ENCODE assay signal across 9 cellular contexts in genomic region chr6:52360601-52361346, GRCh38. TPM values are rescaled to one million over a fixed set of nuclear protein-coding genes. Genes with fewer than 3 reads are reported as not detected.
DNase-seq lines count a peak whose midpoint lies in the region; ATAC-seq and TF ChIP-seq lines count a peak whose summit lies in the region.
"Had no signal": no experiment of that assay in that cellular context is flagged by ENCODE, and none has a peak within 500 bp of the region (broad histone marks: within the 10 kb centered on the region; RNA-seq: fewer than 3 reads in every experiment).

No MANE protein-coding gene starts in this region.

- peak overlapping the region; percentile 91 for H3K27ac Mint-ChIP-seq in T-helper 2 cell treated with Interferon-gamma antibody and Interleukin-4, amounts not matched to agents 5 μg/mL and 100 μg/mL, for 36 hours
- H3K27ac Mint-ChIP-seq in endodermal cell, result no peak overlapping the region

- peaks cover 33% of the 10 kb centered on the region for H3K4me1 Mint-ChIP-seq in T-helper 2 cell treated with Interferon-gamma antibody and Interleukin-4, amounts not matched to agents 5 μg/mL and 100 μg/mL, for 36 hours (ENCODE audit: low read depth)
- H3K4me1 Mint-ChIP-seq in endodermal cell, result peaks cover 7% of the 10 kb centered on the region

- 0 out of 2 replicates have a peak, but pooled peaks cover 17% of the 10 kb centered on the region for H3K79me2 ChIP-seq in OCI-LY1 (ENCODE audit: insufficient read depth, low read length)

- H4K20me1 ChIP-seq in OCI-LY1 (ENCODE audit: insufficient read depth, low read length), result no peaks in the 10 kb centered on the region

- H3K36me3 ChIP-seq in OCI-LY1 (ENCODE audit: insufficient read depth, low read length) (peaks cover 4% of the 10 kb centered on the region; the same call in 1 of the 2 replicates), endodermal cell (ENCODE audit: control insufficient read depth, insufficient read depth, low read length) (no peaks in the 10 kb centered on the region), rectal smooth muscle tissue (ENCODE audit: control insufficient read depth, insufficient read depth, low read length) (no peaks in the 10 kb centered on the region)

- H2AFZ ChIP-seq in OCI-LY1 (ENCODE audit: low read length), result 0 out of 2 replicates have a peak overlapping the region, but pooled peaks have one; percentile 68

- ATAC-seq in GM21723 (IDR thresholded peaks at IDR 0.05; ENCODE audit: unreplicated experiment), result no peak

- H3K27me3 Mint-ChIP-seq in T-helper 2 cell treated with Interferon-gamma antibody and Interleukin-4, amounts not matched to agents 5 μg/mL and 100 μg/mL, for 36 hours (ENCODE audit: low read depth), result no peaks in the 10 kb centered on the region
- peaks cover 33% of the 10 kb centered on the region for H3K27me3 Mint-ChIP-seq in endodermal cell (ENCODE audit: insufficient read depth)

- TF ChIP-seq CTCF in OCI-LY1 (IDR thresholded peaks at IDR 0.05; ENCODE audit: low read length) (no peak), endodermal cell (conservative IDR thresholded peaks at IDR 0.05) (no peak)

- H3K9me2 ChIP-seq in OCI-LY1 (ENCODE audit: low read depth, low read length), result no peaks in the 10 kb centered on the region

- H3K9me3 ChIP-seq in OCI-LY1 (ENCODE audit: low read length) (no peaks in the 10 kb centered on the region), endodermal cell (ENCODE audit: control insufficient read depth, low read length) (no peaks in the 10 kb centered on the region)

- 89% methylated on average over 8 to 11 of the region's 11 CpGs for WGBS in endodermal cell (ENCODE audit: insufficient coverage in 1 of 2, insufficient read length in 1 of 2), 2 experiments

- H3F3A ChIP-seq in OCI-LY1 (ENCODE audit: insufficient read depth, low read length), result no peaks in the 10 kb centered on the region

- no peak for DNase-seq in T-helper 2 cell treated with Interferon-gamma antibody and Interleukin-4, amounts not matched to agents 5 μg/mL and 100 μg/mL, for 36 hours (ENCODE audit: low spot score)
- DNase-seq in T-helper 2 cell (no peak), endodermal cell (no peak), D341Med (ENCODE audit: low spot score) (no peak)
- no peak for DNase-seq in central memory CD4-positive, alpha-beta T cell
- DNase-seq: NCI-H1694 treated with DMSO at 0.1 percent for 48 hours had no signal

- H3K9ac ChIP-seq in OCI-LY1 (ENCODE audit: low read length) (peak overlapping the region; percentile 99; the same call in 1 of the 2 replicates), endodermal cell (ENCODE audit: extremely low read depth, low read length, poor library complexity, severe bottlenecking) (no peak overlapping the region), rectal smooth muscle tissue (ENCODE audit: low read length) (no peak overlapping the region)

- H3K4me3 Mint-ChIP-seq in T-helper 2 cell treated with Interferon-gamma antibody and Interleukin-4, amounts not matched to agents 5 μg/mL and 100 μg/mL, for 36 hours, result peak overlapping the region; percentile 89
- peak overlapping the region; percentile 87 for H3K4me3 Mint-ChIP-seq in endodermal cell

- H3K4me3 ChIP-seq in OCI-LY1 (ENCODE audit: low read depth, low read length, poor library complexity, severe bottlenecking), result peak overlapping the region; percentile 100
- no peak overlapping the region for H3K4me3 ChIP-seq in endodermal cell (ENCODE audit: low read length)
- H3K4me3 ChIP-seq in rectal smooth muscle tissue (ENCODE audit: low read length), result no peak overlapping the region

- H3K9me3 Mint-ChIP-seq in T-helper 2 cell treated with Interferon-gamma antibody and Interleukin-4, amounts not matched to agents 5 μg/mL and 100 μg/mL, for 36 hours, result no peaks in the 10 kb centered on the region
- H3K9me3 Mint-ChIP-seq in endodermal cell, result no peaks in the 10 kb centered on the region

- H3K36me3 Mint-ChIP-seq in T-helper 2 cell treated with Interferon-gamma antibody and Interleukin-4, amounts not matched to agents 5 μg/mL and 100 μg/mL, for 36 hours (ENCODE audit: low read depth), result peaks cover 9% of the 10 kb centered on the region
- no peaks in the 10 kb centered on the region for H3K36me3 Mint-ChIP-seq in endodermal cell (ENCODE audit: low read depth)

- H3K4me1 ChIP-seq in OCI-LY1 (ENCODE audit: insufficient read depth, low read length, severe bottlenecking) (peaks cover 51% of the 10 kb centered on the region), endodermal cell (ENCODE audit: control insufficient read depth, insufficient read depth, low read length) (no peaks in the 10 kb centered on the region), rectal smooth muscle tissue (ENCODE audit: control insufficient read depth, insufficient read depth, low read length) (peaks cover 23% of the 10 kb centered on the region)

- no peaks in the 10 kb centered on the region for H3K27me3 ChIP-seq in OCI-LY1 (ENCODE audit: insufficient read depth, low read length)
- peaks cover 43% of the 10 kb centered on the region for H3K27me3 ChIP-seq in endodermal cell (ENCODE audit: control insufficient read depth, insufficient read depth, low read length, poor library complexity, severe bottlenecking)
- no peaks in the 10 kb centered on the region for H3K27me3 ChIP-seq in rectal smooth muscle tissue (ENCODE audit: control insufficient read depth, insufficient read depth, low read length)

- peak overlapping the region; percentile 84 for H3K4me2 ChIP-seq in OCI-LY1 (ENCODE audit: low read length)

- H3K27ac ChIP-seq in OCI-LY1 (ENCODE audit: low read depth, low read length, poor library complexity, severe bottlenecking), result peak overlapping the region; percentile 76
- no peak overlapping the region for H3K27ac ChIP-seq in endodermal cell (ENCODE audit: low read depth, low read length)
- H3K27ac ChIP-seq in rectal smooth muscle tissue (ENCODE audit: low read depth, low read length), result peak overlapping the region; percentile 89

RNA-seq across cellular contexts. Expression of gene PAQR8, which starts 1.2 kb away (rescaled TPM):
- total RNA-seq in endodermal cell, result 1 to 10 TPM; 5.9 to 6.7 TPM
- 11.0 TPM for polyA plus RNA-seq in endodermal cell (2013, experiment 1 of 2)
- 11.9 TPM for polyA plus RNA-seq in endodermal cell (2013, experiment 2 of 2)

RNA-seq across cellular contexts. Expression of gene EFHC1, which starts 59.4 kb away (rescaled TPM):
- total RNA-seq in endodermal cell, result 10 to 100 TPM; 26.4 to 46.4 TPM
- 49.7 TPM for polyA plus RNA-seq in endodermal cell (2013, experiment 1 of 2)
- 49.3 TPM for polyA plus RNA-seq in endodermal cell (2013, experiment 2 of 2)
